In genomic region chr7:139940866-139941265, GRCh38 we compare ENCODE assay signal across 19 cellular contexts.
DNase-seq lines count a peak whose midpoint lies in the region; ATAC-seq and TF ChIP-seq lines count a peak whose summit lies in the region.
"Had no signal": no experiment of that assay in that cellular context is flagged by ENCODE, and none has a peak within 500 bp of the region (broad histone marks: within the 10 kb centered on the region; RNA-seq: fewer than 3 reads in every experiment).

No MANE protein-coding gene starts in this region.

- peaks cover 6% of the 10 kb centered on the region for H3K4me1 Mint-ChIP-seq in activated CD4-positive, alpha-beta T cell treated with anti-CD3 and anti-CD28 coated beads for 36 hours
- peaks cover 75 to 78% of the 10 kb centered on the region in 2 donors for H3K4me1 Mint-ChIP-seq in natural killer cell treated with Interleukin-12 subunit alpha and Interleukin-12 subunit beta and Interleukin-15 and Interleukin-18, amount 100 ng/mL, for 72 hours (ENCODE audit: low read depth in 2 of 2)
- peaks cover 57 to 58% of the 10 kb centered on the region in 2 donors for H3K4me1 Mint-ChIP-seq in natural killer cell
- H3K4me1 Mint-ChIP-seq in activated naive CD8-positive, alpha-beta T cell treated with anti-CD3 and anti-CD28 coated beads, Interleukin-2, amount 50 U/mL, for 24 hours: peaks cover 22% of the 10 kb centered on the region
- H3K4me1 Mint-ChIP-seq in stimulated activated naive CD8-positive, alpha-beta T cell treated with anti-CD3 and anti-CD28 coated beads, Interleukin-15, amount 100 ng/mL, for 72 hours: peaks cover 23% of the 10 kb centered on the region

- no peak overlapping the region for H3K4ac ChIP-seq in mesendoderm (ENCODE audit: low read depth, low read length)

- H3K56ac ChIP-seq in mesendoderm (ENCODE audit: low read length): no peak overlapping the region

- H3K4me3 ChIP-seq in MG63: no peak overlapping the region
- H3K4me3 ChIP-seq in mesendoderm (ENCODE audit: low read length): no peak overlapping the region
- H3K4me3 ChIP-seq: Peyer's patch had no signal

- H2BK5ac ChIP-seq in mesendoderm (ENCODE audit: low read length): no peak overlapping the region

- peaks cover 6% of the 10 kb centered on the region for H3K36me3 Mint-ChIP-seq in activated CD4-positive, alpha-beta T cell treated with anti-CD3 and anti-CD28 coated beads for 36 hours (ENCODE audit: low read depth)
- H3K36me3 Mint-ChIP-seq in natural killer cell treated with Interleukin-12 subunit alpha and Interleukin-12 subunit beta and Interleukin-15 and Interleukin-18, amount 100 ng/mL, for 72 hours: peaks cover 43% of the 10 kb centered on the region
- peaks cover 18% of the 10 kb centered on the region for H3K36me3 Mint-ChIP-seq in natural killer cell
- peaks cover 3% of the 10 kb centered on the region for H3K36me3 Mint-ChIP-seq in activated naive CD8-positive, alpha-beta T cell treated with anti-CD3 and anti-CD28 coated beads, Interleukin-2, amount 50 U/mL, for 24 hours (ENCODE audit: low read depth)

- DNase-seq in activated CD4-positive, alpha-beta T cell treated with anti-CD3 and anti-CD28 coated beads for 36 hours: peak; percentile 41
- no peak for DNase-seq in activated CD4-positive, alpha-beta T cell treated with anti-CD3 and anti-CD28 coated beads for 1 hour
- DNase-seq in natural killer cell treated with Interleukin-12 subunit alpha and Interleukin-12 subunit beta and Interleukin-15 and Interleukin-18, amount 100 ng/mL, for 72 hours (ENCODE audit: low spot score): no peak
- DNase-seq in natural killer cell (no peak), MG63 (no peak), mesendoderm (no peak)
- DNase-seq in activated naive CD8-positive, alpha-beta T cell treated with anti-CD3 and anti-CD28 coated beads, Interleukin-2, amount 50 U/mL, for 24 hours: no peak
- peak in 1 of 2 donors; percentile 31 for DNase-seq in stimulated activated naive CD8-positive, alpha-beta T cell treated with anti-CD3 and anti-CD28 coated beads, Interleukin-15, amount 100 ng/mL, for 72 hours
- DNase-seq: COR-L47, DMS153, EL, H7, MM.1S, NCI-H1417 treated with DMSO at 0.1 percent for 48 hours, NCI-H2029, NCI-H2171 treated with DMSO at 0.1 percent for 48 hours, NCI-H82, Peyer's patch had no signal

- no peak for TF ChIP-seq CTCF in natural killer cell (IDR thresholded peaks at IDR 0.05)

- no peak overlapping the region for H2BK120ac ChIP-seq in mesendoderm (ENCODE audit: low read depth, low read length)

- peak; percentile 99 for ATAC-seq in activated CD4-positive, alpha-beta T cell treated with anti-CD3 and anti-CD28 coated beads for 36 hours
- peak; percentile 82 to 95 for ATAC-seq in natural killer cell treated with Interleukin-12 subunit alpha and Interleukin-12 subunit beta and Interleukin-15 and Interleukin-18, amount 100 ng/mL, for 72 hours
- ATAC-seq in natural killer cell: no peak
- peak; percentile 93 for ATAC-seq in activated naive CD8-positive, alpha-beta T cell treated with anti-CD3 and anti-CD28 coated beads, Interleukin-2, amount 50 U/mL, for 24 hours
- ATAC-seq in stimulated activated naive CD8-positive, alpha-beta T cell treated with anti-CD3 and anti-CD28 coated beads, Interleukin-15, amount 100 ng/mL, for 72 hours: peak; percentile 93

- no peak overlapping the region for H3K4me2 ChIP-seq in mesendoderm (ENCODE audit: low read length)

- no peaks in the 10 kb centered on the region for H3K4me1 ChIP-seq in mesendoderm (ENCODE audit: control insufficient read depth, low read depth, low read length)
- H3K4me1 ChIP-seq: Peyer's patch had no signal

- H3K27me3 Mint-ChIP-seq in activated CD4-positive, alpha-beta T cell treated with anti-CD3 and anti-CD28 coated beads for 36 hours: peaks cover 3% of the 10 kb centered on the region
- no peaks in the 10 kb centered on the region for H3K27me3 Mint-ChIP-seq in natural killer cell treated with Interleukin-12 subunit alpha and Interleukin-12 subunit beta and Interleukin-15 and Interleukin-18, amount 100 ng/mL, for 72 hours
- no peaks in the 10 kb centered on the region for H3K27me3 Mint-ChIP-seq in natural killer cell (ENCODE audit: low read depth in 2 of 2)
- peaks cover 8% of the 10 kb centered on the region for H3K27me3 Mint-ChIP-seq in activated naive CD8-positive, alpha-beta T cell treated with anti-CD3 and anti-CD28 coated beads, Interleukin-2, amount 50 U/mL, for 24 hours
- peaks cover 38% of the 10 kb centered on the region for H3K27me3 Mint-ChIP-seq in stimulated activated naive CD8-positive, alpha-beta T cell treated with anti-CD3 and anti-CD28 coated beads, Interleukin-15, amount 100 ng/mL, for 72 hours

- H2AK5ac ChIP-seq in mesendoderm (ENCODE audit: low read length): no peak overlapping the region

- H4K5ac ChIP-seq in mesendoderm (ENCODE audit: low read length): no peak overlapping the region

- H2BK15ac ChIP-seq in mesendoderm (replicated peaks; ENCODE audit: low read depth): no peak overlapping the region

- H3K27ac ChIP-seq in mesendoderm (ENCODE audit: low read depth, low read length): no peak overlapping the region
- H3K27ac ChIP-seq: Peyer's patch had no signal

- no peaks in the 10 kb centered on the region for H3K79me2 ChIP-seq in mesendoderm (ENCODE audit: control insufficient read depth, insufficient read depth, low read length)

- POLR2A ChIA-PET in activated CD4-positive, alpha-beta T cell treated with anti-CD3 and anti-CD28 coated beads for 36 hours (lab: Charles Lee): interaction anchor here (0.5 kb wide), 1 partner anchor 20 kb away, joined by 3 read pairs; no protein-coding TSS in a partner anchor

- H3K27me3 ChIP-seq in MG63: no peaks in the 10 kb centered on the region
- H3K27me3 ChIP-seq in mesendoderm (ENCODE audit: insufficient read depth, low read length, poor library complexity): no peaks in the 10 kb centered on the region
- H3K27me3 ChIP-seq: Peyer's patch had no signal

- H3K36me3 ChIP-seq in MG63 (no peaks in the 10 kb centered on the region), mesendoderm (ENCODE audit: control insufficient read depth, insufficient read depth, low read length) (no peaks in the 10 kb centered on the region)
- H3K36me3 ChIP-seq: Peyer's patch had no signal

- peaks cover 2% of the 10 kb centered on the region for H3K9me3 Mint-ChIP-seq in activated CD4-positive, alpha-beta T cell treated with anti-CD3 and anti-CD28 coated beads for 36 hours (ENCODE audit: low read depth)
- H3K9me3 Mint-ChIP-seq in natural killer cell treated with Interleukin-12 subunit alpha and Interleukin-12 subunit beta and Interleukin-15 and Interleukin-18, amount 100 ng/mL, for 72 hours: peaks cover 14% of the 10 kb centered on the region
- no peaks in the 10 kb centered on the region for H3K9me3 Mint-ChIP-seq in natural killer cell
- peaks cover 9% of the 10 kb centered on the region for H3K9me3 Mint-ChIP-seq in activated naive CD8-positive, alpha-beta T cell treated with anti-CD3 and anti-CD28 coated beads, Interleukin-2, amount 50 U/mL, for 24 hours
- peaks cover 6 to 10% of the 10 kb centered on the region in 2 donors for H3K9me3 Mint-ChIP-seq in stimulated activated naive CD8-positive, alpha-beta T cell treated with anti-CD3 and anti-CD28 coated beads, Interleukin-15, amount 100 ng/mL, for 72 hours

- WGBS in mesendoderm (ENCODE audit: extremely low coverage, insufficient coverage, low lambda C conversion rate): no CpG with 5 or more reads among the region's 2 CpGs

- intact Hi-C loops in activated CD4-positive, alpha-beta T cell treated with anti-CD3 and anti-CD28 coated beads for 36 hours (cut with DNase I, micrococcal nuclease): no loop called here
- intact Hi-C loops in natural killer cell (cut with micrococcal nuclease): no loop called here

- no peak overlapping the region for H3K18ac ChIP-seq in mesendoderm (ENCODE audit: low read length)

- H3K4me3 Mint-ChIP-seq in activated CD4-positive, alpha-beta T cell treated with anti-CD3 and anti-CD28 coated beads for 36 hours: no peak overlapping the region
- H3K4me3 Mint-ChIP-seq in natural killer cell treated with Interleukin-12 subunit alpha and Interleukin-12 subunit beta and Interleukin-15 and Interleukin-18, amount 100 ng/mL, for 72 hours: peak overlapping the region; percentile 55
- H3K4me3 Mint-ChIP-seq in natural killer cell: no peak overlapping the region
- H3K4me3 Mint-ChIP-seq in activated naive CD8-positive, alpha-beta T cell treated with anti-CD3 and anti-CD28 coated beads, Interleukin-2, amount 50 U/mL, for 24 hours: no peak overlapping the region
- H3K4me3 Mint-ChIP-seq in stimulated activated naive CD8-positive, alpha-beta T cell treated with anti-CD3 and anti-CD28 coated beads, Interleukin-15, amount 100 ng/mL, for 72 hours: no peak overlapping the region
- H3K4me3 Mint-ChIP-seq: CD14-positive monocyte had no signal

- no peak overlapping the region for H3K27ac Mint-ChIP-seq in activated CD4-positive, alpha-beta T cell treated with anti-CD3 and anti-CD28 coated beads for 36 hours
- H3K27ac Mint-ChIP-seq in natural killer cell treated with Interleukin-12 subunit alpha and Interleukin-12 subunit beta and Interleukin-15 and Interleukin-18, amount 100 ng/mL, for 72 hours: peak overlapping the region; percentile 81 to 97
- H3K27ac Mint-ChIP-seq in natural killer cell: peak overlapping the region in 1 of 2 donors; percentile 19
- H3K27ac Mint-ChIP-seq in activated naive CD8-positive, alpha-beta T cell treated with anti-CD3 and anti-CD28 coated beads, Interleukin-2, amount 50 U/mL, for 24 hours: peak overlapping the region; percentile 2
- H3K27ac Mint-ChIP-seq in stimulated activated naive CD8-positive, alpha-beta T cell treated with anti-CD3 and anti-CD28 coated beads, Interleukin-15, amount 100 ng/mL, for 72 hours: peak overlapping the region in 1 of 2 donors; percentile 4

- CTCF ChIA-PET in activated CD4-positive, alpha-beta T cell treated with anti-CD3 and anti-CD28 coated beads for 36 hours (lab: Charles Lee): interaction anchor here (1.1 kb wide), 2 partner anchors 40 to 339 kb away, joined by 4 to 5 read pairs; no protein-coding TSS in a partner anchor

- no peaks in the 10 kb centered on the region for H3K9me3 ChIP-seq in MG63
- H3K9me3 ChIP-seq: Peyer's patch had no signal

- no peak overlapping the region for H4K8ac ChIP-seq in mesendoderm (ENCODE audit: low read depth, low read length)

- H3K23ac ChIP-seq in mesendoderm (ENCODE audit: low read length): no peak overlapping the region

- no peaks in the 10 kb centered on the region for H3K79me1 ChIP-seq in mesendoderm (ENCODE audit: low read length)

- H3K9ac ChIP-seq in mesendoderm (ENCODE audit: low read length): no peak overlapping the region

Comparison
In these comparisons a context has a peak if more than half of its experiments do, and no peak if none do; other contexts are left out.
1. ATAC-seq: peak in activated CD4-positive, alpha-beta T cell treated with anti-CD3 and anti-CD28 coated beads for 36 hours (single experiment), natural killer cell treated with Interleukin-12 subunit alpha and Interleukin-12 subunit beta and Interleukin-15 and Interleukin-18, amount 100 ng/mL, for 72 hours (2 of 2), activated naive CD8-positive, alpha-beta T cell treated with anti-CD3 and anti-CD28 coated beads, Interleukin-2, amount 50 U/mL, for 24 hours (single experiment) and stimulated activated naive CD8-positive, alpha-beta T cell treated with anti-CD3 and anti-CD28 coated beads, Interleukin-15, amount 100 ng/mL, for 72 hours (single experiment); none in natural killer cell (0 of 3).